Comparison of ENCODE assay signal across 8 cellular contexts in the genomic region with DNA sequence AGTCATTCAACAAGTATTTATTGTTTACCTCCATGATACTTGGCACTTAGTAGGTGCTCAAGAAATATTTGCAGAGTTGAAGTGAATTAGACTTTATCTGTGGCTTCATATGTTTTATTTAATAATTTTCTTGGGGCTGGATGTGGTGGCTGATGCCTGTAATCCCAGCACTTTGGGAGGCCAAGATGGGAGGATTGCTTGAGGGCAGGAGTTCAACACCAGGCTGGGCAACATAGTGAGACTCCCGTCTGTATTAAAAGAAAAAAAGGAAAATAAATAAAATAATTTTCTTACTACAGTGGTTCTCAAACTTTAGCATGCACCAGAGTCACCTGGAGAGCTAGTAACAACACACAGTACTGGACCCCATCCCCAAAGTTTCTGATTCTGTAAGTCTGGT. TPM values are rescaled to one million over a fixed set of nuclear protein-coding genes. Genes with fewer than 3 reads are reported as not detected.
DNase-seq lines count a peak whose midpoint lies in the region; ATAC-seq lines count a peak whose summit lies in the region.

No MANE protein-coding gene starts in this region.

- H3K4me1 ChIP-seq in stomach smooth muscle (ENCODE audit: control insufficient read depth, insufficient read depth, low read length) = peaks cover 4% of the 10 kb centered on the region

- no peak overlapping the region for H3K27ac Mint-ChIP-seq in T-helper 1 cell treated with Interleukin-12 subunit alpha and Interleukin-12 subunit beta and Interleukin-4 antibody, amounts not matched to agents 30 μg/mL and 1 μg/mL, for 36 hours
- H3K27ac Mint-ChIP-seq in activated T-helper 2 cell treated with anti-CD3 and anti-CD28 coated beads, Interferon-gamma antibody, Interleukin-2, Interleukin-4, amounts not matched to agents 10 μg/mL and 5 μg/mL and 100 μg/mL, durations not matched to agents 14 hours and 24 hours and 36 hours = no peak overlapping the region
- H3K27ac Mint-ChIP-seq in immature natural killer cell = peak overlapping the region; percentile 70 to 90 (median 80)

- intact Hi-C loops in activated T-helper 2 cell treated with anti-CD3 and anti-CD28 coated beads, Interferon-gamma antibody, Interleukin-2, Interleukin-4, amounts not matched to agents 10 μg/mL and 5 μg/mL and 100 μg/mL, durations not matched to agents 14 hours and 24 hours and 36 hours (cut with micrococcal nuclease) = loop anchor here (1.0 kb wide), 2 partner anchors 40 to 344 kb away; a partner anchor contains a TSS

- H3K36me3 ChIP-seq in stomach smooth muscle (ENCODE audit: control insufficient read depth in 2 of 2, insufficient read depth in 2 of 2, low read length in 2 of 2) = no peaks in the 10 kb centered on the region

- peak overlapping the region; percentile 79 for H3K4me3 Mint-ChIP-seq in T-helper 1 cell treated with Interleukin-12 subunit alpha and Interleukin-12 subunit beta and Interleukin-4 antibody, amounts not matched to agents 30 μg/mL and 1 μg/mL, for 36 hours
- peak overlapping the region; percentile 86 for H3K4me3 Mint-ChIP-seq in activated T-helper 2 cell treated with anti-CD3 and anti-CD28 coated beads, Interferon-gamma antibody, Interleukin-2, Interleukin-4, amounts not matched to agents 10 μg/mL and 5 μg/mL and 100 μg/mL, durations not matched to agents 14 hours and 24 hours and 36 hours (ENCODE audit: low read depth)
- H3K4me3 Mint-ChIP-seq in immature natural killer cell = peak overlapping the region; percentile 81 to 87 (median 86)

- H3K4me1 Mint-ChIP-seq in T-helper 1 cell treated with Interleukin-12 subunit alpha and Interleukin-12 subunit beta and Interleukin-4 antibody, amounts not matched to agents 30 μg/mL and 1 μg/mL, for 36 hours (ENCODE audit: low read depth) = peaks cover 8% of the 10 kb centered on the region
- H3K4me1 Mint-ChIP-seq in activated T-helper 2 cell treated with anti-CD3 and anti-CD28 coated beads, Interferon-gamma antibody, Interleukin-2, Interleukin-4, amounts not matched to agents 10 μg/mL and 5 μg/mL and 100 μg/mL, durations not matched to agents 14 hours and 24 hours and 36 hours (ENCODE audit: low read depth) = peaks cover 6% of the 10 kb centered on the region
- H3K4me1 Mint-ChIP-seq in immature natural killer cell = peaks cover 12 to 19% of the 10 kb centered on the region in 2 donors

- H3K27me3 Mint-ChIP-seq in T-helper 1 cell treated with Interleukin-12 subunit alpha and Interleukin-12 subunit beta and Interleukin-4 antibody, amounts not matched to agents 30 μg/mL and 1 μg/mL, for 36 hours (ENCODE audit: low read depth) = peaks cover 5% of the 10 kb centered on the region
- peaks cover 3% of the 10 kb centered on the region for H3K27me3 Mint-ChIP-seq in activated T-helper 2 cell treated with anti-CD3 and anti-CD28 coated beads, Interferon-gamma antibody, Interleukin-2, Interleukin-4, amounts not matched to agents 10 μg/mL and 5 μg/mL and 100 μg/mL, durations not matched to agents 14 hours and 24 hours and 36 hours (ENCODE audit: low read depth)
- peaks cover 0 to 5% (median 0%) of the 10 kb centered on the region in 3 donors for H3K27me3 Mint-ChIP-seq in immature natural killer cell (ENCODE audit: low read depth in 3 of 3)

- H3K9me3 ChIP-seq in stomach smooth muscle (ENCODE audit: control insufficient read depth in 2 of 2, low read length in 2 of 2) = no peaks in the 10 kb centered on the region

- H3K4me3 ChIP-seq in stomach smooth muscle (ENCODE audit: low read length in 2 of 2) = peak overlapping the region; percentile 76 to 86

- H3K9me3 Mint-ChIP-seq in T-helper 1 cell treated with Interleukin-12 subunit alpha and Interleukin-12 subunit beta and Interleukin-4 antibody, amounts not matched to agents 30 μg/mL and 1 μg/mL, for 36 hours = no peaks in the 10 kb centered on the region
- no peaks in the 10 kb centered on the region for H3K9me3 Mint-ChIP-seq in activated T-helper 2 cell treated with anti-CD3 and anti-CD28 coated beads, Interferon-gamma antibody, Interleukin-2, Interleukin-4, amounts not matched to agents 10 μg/mL and 5 μg/mL and 100 μg/mL, durations not matched to agents 14 hours and 24 hours and 36 hours
- H3K9me3 Mint-ChIP-seq in immature natural killer cell = no peaks in the 10 kb centered on the region

- H3K27me3 ChIP-seq in stomach smooth muscle (ENCODE audit: control insufficient read depth in 1 of 2, insufficient read depth in 2 of 2, low read length in 2 of 2) = no peaks in the 10 kb centered on the region

- DNase-seq in T-helper 1 cell (no peak), immature natural killer cell (no peak), cerebellar cortex (ENCODE audit: low spot score) (no peak)
- DNase-seq in activated T-helper 2 cell treated with anti-CD3 and anti-CD28 coated beads, Interferon-gamma antibody, Interleukin-2, Interleukin-4, amounts not matched to agents 10 μg/mL and 5 μg/mL and 100 μg/mL, durations not matched to agents 14 hours and 24 hours and 36 hours (ENCODE audit: low spot score) = no peak

- no peaks in the 10 kb centered on the region for H3K36me3 Mint-ChIP-seq in T-helper 1 cell treated with Interleukin-12 subunit alpha and Interleukin-12 subunit beta and Interleukin-4 antibody, amounts not matched to agents 30 μg/mL and 1 μg/mL, for 36 hours (ENCODE audit: low read depth)
- no peaks in the 10 kb centered on the region for H3K36me3 Mint-ChIP-seq in activated T-helper 2 cell treated with anti-CD3 and anti-CD28 coated beads, Interferon-gamma antibody, Interleukin-2, Interleukin-4, amounts not matched to agents 10 μg/mL and 5 μg/mL and 100 μg/mL, durations not matched to agents 14 hours and 24 hours and 36 hours (ENCODE audit: low read depth)
- no peaks in the 10 kb centered on the region for H3K36me3 Mint-ChIP-seq in immature natural killer cell

- H3K27ac ChIP-seq in stomach smooth muscle (ENCODE audit: low read length) = no peak overlapping the region

- peak overlapping the region in 1 of 2 donors; percentile 81 for H3K9ac ChIP-seq in stomach smooth muscle (ENCODE audit: low read length in 2 of 2)

- ATAC-seq in HG03139 (IDR thresholded peaks at IDR 0.05; ENCODE audit: unreplicated experiment) (no peak), GM19023 (IDR thresholded peaks at IDR 0.05; ENCODE audit: unreplicated experiment) (no peak)

RNA-seq across cellular contexts. Expression of a gene that starts 0.9 kb away (rescaled TPM):
- 4.1 and 5.2 TPM in 2 replicates for total RNA-seq in activated T-helper 2 cell treated with anti-CD3 and anti-CD28 coated beads, Interferon-gamma antibody, Interleukin-2, Interleukin-4, amounts not matched to agents 10 μg/mL and 5 μg/mL and 100 μg/mL, durations not matched to agents 14 hours and 24 hours and 36 hours
- polyA plus RNA-seq in immature natural killer cell = 10 to 100 TPM in 1 of 3 donors, 1 to 10 TPM in 2; 3.8 to 14.7 (median 8.7) TPM

RNA-seq across cellular contexts. Expression of a gene that starts 39.9 kb away (rescaled TPM):
- 101 and 114 TPM in 2 replicates for total RNA-seq in activated T-helper 2 cell treated with anti-CD3 and anti-CD28 coated beads, Interferon-gamma antibody, Interleukin-2, Interleukin-4, amounts not matched to agents 10 μg/mL and 5 μg/mL and 100 μg/mL, durations not matched to agents 14 hours and 24 hours and 36 hours
- 10 to 100 TPM; 57.0 to 82.9 (median 57.0) TPM for polyA plus RNA-seq in immature natural killer cell

Comparison
In these comparisons a context has a peak if more than half of its experiments do, and no peak if none do; other contexts are left out.
1. H3K27ac Mint-ChIP-seq: peak in immature natural killer cell (6 of 6); none in T-helper 1 cell treated with Interleukin-12 subunit alpha and Interleukin-12 subunit beta and Interleukin-4 antibody, amounts not matched to agents 30 μg/mL and 1 μg/mL, for 36 hours (single experiment) and activated T-helper 2 cell treated with anti-CD3 and anti-CD28 coated beads, Interferon-gamma antibody, Interleukin-2, Interleukin-4, amounts not matched to agents 10 μg/mL and 5 μg/mL and 100 μg/mL, durations not matched to agents 14 hours and 24 hours and 36 hours (single experiment).
2. Peak in every context shown above with its lines, with median percentiles within 50 percentile points of each other: H3K4me3 Mint-ChIP-seq.